Comparison of ENCODE assay signal across 1 cellular context in the genomic region with DNA sequence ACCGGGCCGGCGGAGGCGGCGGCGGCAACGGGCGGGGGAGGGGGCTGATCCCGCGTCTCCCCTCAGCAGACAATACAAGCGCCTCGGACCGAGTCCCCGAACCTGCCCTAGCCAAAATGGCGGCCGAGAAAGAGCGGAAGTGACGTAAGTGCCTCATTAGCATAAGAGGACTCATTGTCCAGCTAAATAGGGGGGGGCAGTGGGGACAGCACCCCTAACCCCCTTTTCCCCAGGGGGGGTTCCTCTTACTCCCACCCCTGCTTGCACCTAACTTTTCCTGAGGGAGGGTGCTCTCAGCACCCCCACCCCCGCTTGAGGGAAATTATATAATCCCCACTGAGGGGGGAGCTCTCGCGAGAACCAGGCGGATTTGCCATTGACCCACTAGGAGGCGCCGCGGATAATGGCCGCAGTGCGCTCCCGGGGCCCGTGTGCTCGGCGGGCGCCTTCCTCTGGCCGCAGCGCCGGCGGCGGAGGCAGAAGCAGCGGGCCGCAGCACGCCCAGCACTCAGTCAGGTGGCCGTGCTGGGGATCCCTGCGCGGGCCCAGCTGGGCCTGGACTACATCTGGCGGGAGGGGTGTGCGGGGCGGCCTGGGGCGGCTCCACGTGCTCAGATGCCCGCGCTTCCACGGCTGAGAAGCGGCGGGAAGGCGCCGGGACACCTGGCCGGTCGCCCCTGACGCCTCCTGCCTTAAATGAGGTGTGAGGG.
TF ChIP-seq lines count a peak whose summit lies in the region.

A gene (minus strand): TSS at position 132 of the 710 bp plus-strand sequence. CDS start 27,441 bp downstream, outside the sequence.

TF ChIP-seq in K562, 482 proteins besides CTCF, POLR2A, EP300 and RAD21 (continued from another document and continues in another):
- TF ChIP-seq, protein P1, sequence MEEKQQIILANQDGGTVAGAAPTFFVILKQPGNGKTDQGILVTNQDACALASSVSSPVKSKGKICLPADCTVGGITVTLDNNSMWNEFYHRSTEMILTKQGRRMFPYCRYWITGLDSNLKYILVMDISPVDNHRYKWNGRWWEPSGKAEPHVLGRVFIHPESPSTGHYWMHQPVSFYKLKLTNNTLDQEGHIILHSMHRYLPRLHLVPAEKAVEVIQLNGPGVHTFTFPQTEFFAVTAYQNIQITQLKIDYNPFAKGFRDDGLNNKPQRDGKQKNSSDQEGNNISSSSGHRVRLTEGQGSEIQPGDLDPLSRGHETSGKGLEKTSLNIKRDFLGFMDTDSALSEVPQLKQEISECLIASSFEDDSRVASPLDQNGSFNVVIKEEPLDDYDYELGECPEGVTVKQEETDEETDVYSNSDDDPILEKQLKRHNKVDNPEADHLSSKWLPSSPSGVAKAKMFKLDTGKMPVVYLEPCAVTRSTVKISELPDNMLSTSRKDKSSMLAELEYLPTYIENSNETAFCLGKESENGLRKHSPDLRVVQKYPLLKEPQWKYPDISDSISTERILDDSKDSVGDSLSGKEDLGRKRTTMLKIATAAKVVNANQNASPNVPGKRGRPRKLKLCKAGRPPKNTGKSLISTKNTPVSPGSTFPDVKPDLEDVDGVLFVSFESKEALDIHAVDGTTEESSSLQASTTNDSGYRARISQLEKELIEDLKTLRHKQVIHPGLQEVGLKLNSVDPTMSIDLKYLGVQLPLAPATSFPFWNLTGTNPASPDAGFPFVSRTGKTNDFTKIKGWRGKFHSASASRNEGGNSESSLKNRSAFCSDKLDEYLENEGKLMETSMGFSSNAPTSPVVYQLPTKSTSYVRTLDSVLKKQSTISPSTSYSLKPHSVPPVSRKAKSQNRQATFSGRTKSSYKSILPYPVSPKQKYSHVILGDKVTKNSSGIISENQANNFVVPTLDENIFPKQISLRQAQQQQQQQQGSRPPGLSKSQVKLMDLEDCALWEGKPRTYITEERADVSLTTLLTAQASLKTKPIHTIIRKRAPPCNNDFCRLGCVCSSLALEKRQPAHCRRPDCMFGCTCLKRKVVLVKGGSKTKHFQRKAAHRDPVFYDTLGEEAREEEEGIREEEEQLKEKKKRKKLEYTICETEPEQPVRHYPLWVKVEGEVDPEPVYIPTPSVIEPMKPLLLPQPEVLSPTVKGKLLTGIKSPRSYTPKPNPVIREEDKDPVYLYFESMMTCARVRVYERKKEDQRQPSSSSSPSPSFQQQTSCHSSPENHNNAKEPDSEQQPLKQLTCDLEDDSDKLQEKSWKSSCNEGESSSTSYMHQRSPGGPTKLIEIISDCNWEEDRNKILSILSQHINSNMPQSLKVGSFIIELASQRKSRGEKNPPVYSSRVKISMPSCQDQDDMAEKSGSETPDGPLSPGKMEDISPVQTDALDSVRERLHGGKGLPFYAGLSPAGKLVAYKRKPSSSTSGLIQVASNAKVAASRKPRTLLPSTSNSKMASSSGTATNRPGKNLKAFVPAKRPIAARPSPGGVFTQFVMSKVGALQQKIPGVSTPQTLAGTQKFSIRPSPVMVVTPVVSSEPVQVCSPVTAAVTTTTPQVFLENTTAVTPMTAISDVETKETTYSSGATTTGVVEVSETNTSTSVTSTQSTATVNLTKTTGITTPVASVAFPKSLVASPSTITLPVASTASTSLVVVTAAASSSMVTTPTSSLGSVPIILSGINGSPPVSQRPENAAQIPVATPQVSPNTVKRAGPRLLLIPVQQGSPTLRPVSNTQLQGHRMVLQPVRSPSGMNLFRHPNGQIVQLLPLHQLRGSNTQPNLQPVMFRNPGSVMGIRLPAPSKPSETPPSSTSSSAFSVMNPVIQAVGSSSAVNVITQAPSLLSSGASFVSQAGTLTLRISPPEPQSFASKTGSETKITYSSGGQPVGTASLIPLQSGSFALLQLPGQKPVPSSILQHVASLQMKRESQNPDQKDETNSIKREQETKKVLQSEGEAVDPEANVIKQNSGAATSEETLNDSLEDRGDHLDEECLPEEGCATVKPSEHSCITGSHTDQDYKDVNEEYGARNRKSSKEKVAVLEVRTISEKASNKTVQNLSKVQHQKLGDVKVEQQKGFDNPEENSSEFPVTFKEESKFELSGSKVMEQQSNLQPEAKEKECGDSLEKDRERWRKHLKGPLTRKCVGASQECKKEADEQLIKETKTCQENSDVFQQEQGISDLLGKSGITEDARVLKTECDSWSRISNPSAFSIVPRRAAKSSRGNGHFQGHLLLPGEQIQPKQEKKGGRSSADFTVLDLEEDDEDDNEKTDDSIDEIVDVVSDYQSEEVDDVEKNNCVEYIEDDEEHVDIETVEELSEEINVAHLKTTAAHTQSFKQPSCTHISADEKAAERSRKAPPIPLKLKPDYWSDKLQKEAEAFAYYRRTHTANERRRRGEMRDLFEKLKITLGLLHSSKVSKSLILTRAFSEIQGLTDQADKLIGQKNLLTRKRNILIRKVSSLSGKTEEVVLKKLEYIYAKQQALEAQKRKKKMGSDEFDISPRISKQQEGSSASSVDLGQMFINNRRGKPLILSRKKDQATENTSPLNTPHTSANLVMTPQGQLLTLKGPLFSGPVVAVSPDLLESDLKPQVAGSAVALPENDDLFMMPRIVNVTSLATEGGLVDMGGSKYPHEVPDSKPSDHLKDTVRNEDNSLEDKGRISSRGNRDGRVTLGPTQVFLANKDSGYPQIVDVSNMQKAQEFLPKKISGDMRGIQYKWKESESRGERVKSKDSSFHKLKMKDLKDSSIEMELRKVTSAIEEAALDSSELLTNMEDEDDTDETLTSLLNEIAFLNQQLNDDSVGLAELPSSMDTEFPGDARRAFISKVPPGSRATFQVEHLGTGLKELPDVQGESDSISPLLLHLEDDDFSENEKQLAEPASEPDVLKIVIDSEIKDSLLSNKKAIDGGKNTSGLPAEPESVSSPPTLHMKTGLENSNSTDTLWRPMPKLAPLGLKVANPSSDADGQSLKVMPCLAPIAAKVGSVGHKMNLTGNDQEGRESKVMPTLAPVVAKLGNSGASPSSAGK (IDR thresholded peaks at IDR 0.05), result peak; percentile 99
- 0 out of 2 replicates have a peak, but pooled peaks have one; percentile 37 for TF ChIP-seq RFX7 (CRISPR knock-in tag; IDR thresholded peaks at IDR 0.05)
- TF ChIP-seq ZNF3 (CRISPR knock-in tag; IDR thresholded peaks at IDR 0.05), result no peak
- TF ChIP-seq GTF2E2 (tag; IDR thresholded peaks at IDR 0.05), result peak; percentile 96
- TF ChIP-seq, protein P2, sequence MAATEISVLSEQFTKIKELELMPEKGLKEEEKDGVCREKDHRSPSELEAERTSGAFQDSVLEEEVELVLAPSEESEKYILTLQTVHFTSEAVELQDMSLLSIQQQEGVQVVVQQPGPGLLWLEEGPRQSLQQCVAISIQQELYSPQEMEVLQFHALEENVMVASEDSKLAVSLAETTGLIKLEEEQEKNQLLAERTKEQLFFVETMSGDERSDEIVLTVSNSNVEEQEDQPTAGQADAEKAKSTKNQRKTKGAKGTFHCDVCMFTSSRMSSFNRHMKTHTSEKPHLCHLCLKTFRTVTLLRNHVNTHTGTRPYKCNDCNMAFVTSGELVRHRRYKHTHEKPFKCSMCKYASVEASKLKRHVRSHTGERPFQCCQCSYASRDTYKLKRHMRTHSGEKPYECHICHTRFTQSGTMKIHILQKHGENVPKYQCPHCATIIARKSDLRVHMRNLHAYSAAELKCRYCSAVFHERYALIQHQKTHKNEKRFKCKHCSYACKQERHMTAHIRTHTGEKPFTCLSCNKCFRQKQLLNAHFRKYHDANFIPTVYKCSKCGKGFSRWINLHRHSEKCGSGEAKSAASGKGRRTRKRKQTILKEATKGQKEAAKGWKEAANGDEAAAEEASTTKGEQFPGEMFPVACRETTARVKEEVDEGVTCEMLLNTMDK (IDR thresholded peaks at IDR 0.05; ENCODE audit: borderline replicate concordance, insufficient read depth, low read depth, low read length, poor library complexity, severe bottlenecking), result peak; percentile 99
- no peak for TF ChIP-seq PHF21A (IDR thresholded peaks at IDR 0.05; ENCODE audit: borderline replicate concordance, low read depth)
- peak; percentile 85 for TF ChIP-seq TARDBP (IDR thresholded peaks at IDR 0.05)
- TF ChIP-seq EP400 (IDR thresholded peaks at IDR 0.05), result peak; percentile 99
- peak; percentile 84 for TF ChIP-seq RBBP5 (IDR thresholded peaks at IDR 0.05; ENCODE audit: borderline replicate concordance, insufficient read depth, low read length, poor library complexity, severe bottlenecking)
- TF ChIP-seq, protein P3, sequence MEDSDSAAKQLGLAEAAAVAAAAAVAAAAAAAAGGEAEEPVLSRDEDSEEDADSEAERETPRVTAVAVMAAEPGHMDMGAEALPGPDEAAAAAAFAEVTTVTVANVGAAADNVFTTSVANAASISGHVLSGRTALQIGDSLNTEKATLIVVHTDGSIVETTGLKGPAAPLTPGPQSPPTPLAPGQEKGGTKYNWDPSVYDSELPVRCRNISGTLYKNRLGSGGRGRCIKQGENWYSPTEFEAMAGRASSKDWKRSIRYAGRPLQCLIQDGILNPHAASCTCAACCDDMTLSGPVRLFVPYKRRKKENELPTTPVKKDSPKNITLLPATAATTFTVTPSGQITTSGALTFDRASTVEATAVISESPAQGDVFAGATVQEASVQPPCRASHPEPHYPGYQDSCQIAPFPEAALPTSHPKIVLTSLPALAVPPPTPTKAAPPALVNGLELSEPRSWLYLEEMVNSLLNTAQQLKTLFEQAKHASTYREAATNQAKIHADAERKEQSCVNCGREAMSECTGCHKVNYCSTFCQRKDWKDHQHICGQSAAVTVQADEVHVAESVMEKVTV (CRISPR knock-in tag; IDR thresholded peaks at IDR 0.05), result 0 out of 2 replicates have a peak, but pooled peaks have one; percentile 13
- peak in 1 of 2 experiments; percentile 72; a peak in 2 of 4 replicates for TF ChIP-seq TRIM24 (IDR thresholded peaks at IDR 0.05)
- TF ChIP-seq ZC3H11A (IDR thresholded peaks at IDR 0.05; ENCODE audit: low read depth, low read length), result peak; percentile 49; the same call in 1 of the 2 replicates
- peak; percentile 95 for TF ChIP-seq ZBTB7A (IDR thresholded peaks at IDR 0.05; ENCODE audit: borderline replicate concordance, control insufficient read depth, low read depth, low read length)
- TF ChIP-seq JUNB (CRISPR knock-in tag; conservative IDR thresholded peaks at IDR 0.05), result 0 out of 2 replicates have a peak, but pooled peaks have one; percentile 5
- peak; percentile 57 for TF ChIP-seq POLR2B (IDR thresholded peaks at IDR 0.05; ENCODE audit: low read depth, partially characterized antibody)
- 0 out of 2 replicates have a peak, but pooled peaks have one; percentile 23 for TF ChIP-seq OTX1 (CRISPR knock-in tag; IDR thresholded peaks at IDR 0.05)
- TF ChIP-seq IRF2 (CRISPR knock-in tag; IDR thresholded peaks at IDR 0.05), result peak; percentile 87; the same call in 1 of the 2 replicates
- TF ChIP-seq, protein P4, sequence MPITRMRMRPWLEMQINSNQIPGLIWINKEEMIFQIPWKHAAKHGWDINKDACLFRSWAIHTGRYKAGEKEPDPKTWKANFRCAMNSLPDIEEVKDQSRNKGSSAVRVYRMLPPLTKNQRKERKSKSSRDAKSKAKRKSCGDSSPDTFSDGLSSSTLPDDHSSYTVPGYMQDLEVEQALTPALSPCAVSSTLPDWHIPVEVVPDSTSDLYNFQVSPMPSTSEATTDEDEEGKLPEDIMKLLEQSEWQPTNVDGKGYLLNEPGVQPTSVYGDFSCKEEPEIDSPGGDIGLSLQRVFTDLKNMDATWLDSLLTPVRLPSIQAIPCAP (CRISPR knock-in tag; IDR thresholded peaks at IDR 0.05; ENCODE audit: borderline replicate concordance), result 0 out of 2 replicates have a peak, but pooled peaks have one; percentile 86
- no peak for TF ChIP-seq HMG20A (CRISPR knock-in tag; conservative IDR thresholded peaks at IDR 0.05)
- peak; percentile 97 for TF ChIP-seq NFRKB (IDR thresholded peaks at IDR 0.05; ENCODE audit: low read depth)
- TF ChIP-seq, protein P5, sequence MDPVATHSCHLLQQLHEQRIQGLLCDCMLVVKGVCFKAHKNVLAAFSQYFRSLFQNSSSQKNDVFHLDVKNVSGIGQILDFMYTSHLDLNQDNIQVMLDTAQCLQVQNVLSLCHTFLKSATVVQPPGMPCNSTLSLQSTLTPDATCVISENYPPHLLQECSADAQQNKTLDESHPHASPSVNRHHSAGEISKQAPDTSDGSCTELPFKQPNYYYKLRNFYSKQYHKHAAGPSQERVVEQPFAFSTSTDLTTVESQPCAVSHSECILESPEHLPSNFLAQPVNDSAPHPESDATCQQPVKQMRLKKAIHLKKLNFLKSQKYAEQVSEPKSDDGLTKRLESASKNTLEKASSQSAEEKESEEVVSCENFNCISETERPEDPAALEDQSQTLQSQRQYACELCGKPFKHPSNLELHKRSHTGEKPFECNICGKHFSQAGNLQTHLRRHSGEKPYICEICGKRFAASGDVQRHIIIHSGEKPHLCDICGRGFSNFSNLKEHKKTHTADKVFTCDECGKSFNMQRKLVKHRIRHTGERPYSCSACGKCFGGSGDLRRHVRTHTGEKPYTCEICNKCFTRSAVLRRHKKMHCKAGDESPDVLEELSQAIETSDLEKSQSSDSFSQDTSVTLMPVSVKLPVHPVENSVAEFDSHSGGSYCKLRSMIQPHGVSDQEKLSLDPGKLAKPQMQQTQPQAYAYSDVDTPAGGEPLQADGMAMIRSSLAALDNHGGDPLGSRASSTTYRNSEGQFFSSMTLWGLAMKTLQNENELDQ (CRISPR knock-in tag; IDR thresholded peaks at IDR 0.05; ENCODE audit: borderline replicate concordance), result peak; percentile 92; the same call in 1 of the 2 replicates
- TF ChIP-seq TOE1 (IDR thresholded peaks at IDR 0.05; ENCODE audit: borderline replicate concordance), result peak; percentile 70; the same call in 1 of the 2 replicates
- TF ChIP-seq TOE1 (CRISPR knock-in tag; IDR thresholded peaks at IDR 0.05; ENCODE audit: borderline replicate concordance, low read depth), result no peak
- TF ChIP-seq, protein P6, sequence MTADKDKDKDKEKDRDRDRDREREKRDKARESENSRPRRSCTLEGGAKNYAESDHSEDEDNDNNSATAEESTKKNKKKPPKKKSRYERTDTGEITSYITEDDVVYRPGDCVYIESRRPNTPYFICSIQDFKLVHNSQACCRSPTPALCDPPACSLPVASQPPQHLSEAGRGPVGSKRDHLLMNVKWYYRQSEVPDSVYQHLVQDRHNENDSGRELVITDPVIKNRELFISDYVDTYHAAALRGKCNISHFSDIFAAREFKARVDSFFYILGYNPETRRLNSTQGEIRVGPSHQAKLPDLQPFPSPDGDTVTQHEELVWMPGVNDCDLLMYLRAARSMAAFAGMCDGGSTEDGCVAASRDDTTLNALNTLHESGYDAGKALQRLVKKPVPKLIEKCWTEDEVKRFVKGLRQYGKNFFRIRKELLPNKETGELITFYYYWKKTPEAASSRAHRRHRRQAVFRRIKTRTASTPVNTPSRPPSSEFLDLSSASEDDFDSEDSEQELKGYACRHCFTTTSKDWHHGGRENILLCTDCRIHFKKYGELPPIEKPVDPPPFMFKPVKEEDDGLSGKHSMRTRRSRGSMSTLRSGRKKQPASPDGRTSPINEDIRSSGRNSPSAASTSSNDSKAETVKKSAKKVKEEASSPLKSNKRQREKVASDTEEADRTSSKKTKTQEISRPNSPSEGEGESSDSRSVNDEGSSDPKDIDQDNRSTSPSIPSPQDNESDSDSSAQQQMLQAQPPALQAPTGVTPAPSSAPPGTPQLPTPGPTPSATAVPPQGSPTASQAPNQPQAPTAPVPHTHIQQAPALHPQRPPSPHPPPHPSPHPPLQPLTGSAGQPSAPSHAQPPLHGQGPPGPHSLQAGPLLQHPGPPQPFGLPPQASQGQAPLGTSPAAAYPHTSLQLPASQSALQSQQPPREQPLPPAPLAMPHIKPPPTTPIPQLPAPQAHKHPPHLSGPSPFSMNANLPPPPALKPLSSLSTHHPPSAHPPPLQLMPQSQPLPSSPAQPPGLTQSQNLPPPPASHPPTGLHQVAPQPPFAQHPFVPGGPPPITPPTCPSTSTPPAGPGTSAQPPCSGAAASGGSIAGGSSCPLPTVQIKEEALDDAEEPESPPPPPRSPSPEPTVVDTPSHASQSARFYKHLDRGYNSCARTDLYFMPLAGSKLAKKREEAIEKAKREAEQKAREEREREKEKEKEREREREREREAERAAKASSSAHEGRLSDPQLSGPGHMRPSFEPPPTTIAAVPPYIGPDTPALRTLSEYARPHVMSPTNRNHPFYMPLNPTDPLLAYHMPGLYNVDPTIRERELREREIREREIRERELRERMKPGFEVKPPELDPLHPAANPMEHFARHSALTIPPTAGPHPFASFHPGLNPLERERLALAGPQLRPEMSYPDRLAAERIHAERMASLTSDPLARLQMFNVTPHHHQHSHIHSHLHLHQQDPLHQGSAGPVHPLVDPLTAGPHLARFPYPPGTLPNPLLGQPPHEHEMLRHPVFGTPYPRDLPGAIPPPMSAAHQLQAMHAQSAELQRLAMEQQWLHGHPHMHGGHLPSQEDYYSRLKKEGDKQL (CRISPR knock-in tag; IDR thresholded peaks at IDR 0.05; ENCODE audit: borderline replicate concordance), result peak; percentile 89; the same call in 1 of the 2 replicates
